Comparison of ENCODE assay signal across 34 cellular contexts in the genomic region with DNA sequence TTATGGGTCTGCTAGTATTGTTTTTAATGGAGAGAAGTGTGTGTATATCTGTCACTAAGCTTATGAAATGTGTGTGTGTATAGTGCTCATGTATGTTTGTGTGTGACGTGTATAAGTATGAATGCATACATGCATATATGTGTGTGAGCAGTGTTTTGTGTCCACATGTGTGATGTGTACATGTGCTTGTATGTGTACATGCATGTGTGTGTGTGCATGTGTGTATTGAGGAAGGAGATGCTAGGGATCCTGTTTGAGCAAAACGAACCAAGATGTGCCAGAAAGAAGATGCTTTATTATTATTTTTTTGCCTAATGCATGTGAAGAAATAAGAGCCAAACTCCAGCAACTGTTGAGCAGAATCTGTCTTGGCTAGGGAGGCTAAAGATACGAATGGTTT.
"Had no signal": no experiment of that assay in that cellular context is flagged by ENCODE, and none has a peak within 500 bp of the region (broad histone marks: within the 10 kb centered on the region; RNA-seq: fewer than 3 reads in every experiment).

No MANE protein-coding gene starts in this region.

- FAIRE-seq: astrocyte, bronchial epithelial cell had no signal

- H3K27ac ChIP-seq: adrenal gland, ascending aorta, body of pancreas, brain microvascular endothelial cell, breast epithelium, cardiac muscle cell had no signal

- ATAC-seq: activated naive CD4-positive, alpha-beta T cell treated with anti-CD3 and anti-CD28 coated beads, Interleukin-2, amount 50 U/mL, for 72 hours; activated naive CD8-positive, alpha-beta T cell treated with anti-CD3 and anti-CD28 coated beads, Interleukin-2, amount 50 U/mL, for 24 hours; activated T-cell treated with anti-CD3 and anti-CD28 coated beads, Interleukin-2, amount 50 U/mL, for 4 hours; activated T-cell treated with anti-CD3 and anti-CD28 coated beads, Interleukin-2, amount 50 U/mL, for 72 hours; activated T-helper 17 cell treated with anti-CD3 and anti-CD28 coated beads, Interleukin-2, amount 50 U/mL, for 72 hours; body of pancreas had no signal

- H3K36me3 ChIP-seq: adrenal gland, ascending aorta, brain microvascular endothelial cell, breast epithelium, cardiac muscle cell had no signal

- DNase-seq: activated effector memory CD4-positive, alpha-beta T cell treated with anti-CD3 and anti-CD28 coated beads, Interleukin-2, amount 50 U/mL, for 16 hours; activated effector memory CD4-positive, alpha-beta T cell treated with Interleukin-2 at 50 U/mL for 16 hours; activated gamma-delta T cell; activated gamma-delta T cell treated with Interleukin-2 at 50 U/mL for 16 hours; activated naive CD4-positive, alpha-beta T cell; activated naive CD4-positive, alpha-beta T cell treated with anti-CD3 and anti-CD28 coated beads for 36 hours; activated naive CD4-positive, alpha-beta T cell treated with anti-CD3 and anti-CD28 coated beads, Interleukin-2, amount 10 ng/mL, durations not matched to agents 7 days and 5 days; activated naive CD4-positive, alpha-beta T cell treated with anti-CD3 and anti-CD28 coated beads, Interleukin-2, amount 50 U/mL, for 16 hours; activated naive CD4-positive, alpha-beta T cell treated with Interleukin-2 at 50 U/mL for 16 hours; activated naive CD8-positive, alpha-beta T cell treated with anti-CD3 and anti-CD28 coated beads for 36 hours; activated naive CD8-positive, alpha-beta T cell treated with anti-CD3 and anti-CD28 coated beads, Interleukin-2, amount 10 ng/mL, durations not matched to agents 7 days and 5 days; activated naive CD8-positive, alpha-beta T cell treated with anti-CD3 and anti-CD28 coated beads, Interleukin-2, amount 50 U/mL, for 24 hours; activated T-cell treated with anti-CD3 and anti-CD28 coated beads, Interleukin-2, amount 50 U/mL, for 1 hour; activated T-cell treated with anti-CD3 and anti-CD28 coated beads, Interleukin-2, amount 50 U/mL, for 24 hours; activated T-cell treated with anti-CD3 and anti-CD28 coated beads, Interleukin-2, amount 50 U/mL, for 4 hours; activated T-cell treated with anti-CD3 and anti-CD28 coated beads, Interleukin-2, amount 50 U/mL, for 48 hours; activated T-cell treated with anti-CD3 and anti-CD28 coated beads, Interleukin-2, amount 50 U/mL, for 72 hours; adrenal gland; amniotic stem cell; amygdala; anterior cingulate cortex; aorta; body of pancreas; brain microvascular endothelial cell; caudate nucleus; central memory CD4-positive, alpha-beta T cell; cerebellar nuclear complex had no signal

- H3K27me3 ChIP-seq: adrenal gland, ascending aorta, body of pancreas, brain microvascular endothelial cell, breast epithelium, cardiac muscle cell had no signal

- H3K9me3 ChIP-seq: adrenal gland, ascending aorta, body of pancreas, breast epithelium had no signal

- H3K4me3 ChIP-seq: adrenal gland, ascending aorta, body of pancreas, breast epithelium, cardiac muscle cell had no signal

- H3K4me1 ChIP-seq: adrenal gland, ascending aorta, body of pancreas, breast epithelium had no signal
